In the genomic region with DNA sequence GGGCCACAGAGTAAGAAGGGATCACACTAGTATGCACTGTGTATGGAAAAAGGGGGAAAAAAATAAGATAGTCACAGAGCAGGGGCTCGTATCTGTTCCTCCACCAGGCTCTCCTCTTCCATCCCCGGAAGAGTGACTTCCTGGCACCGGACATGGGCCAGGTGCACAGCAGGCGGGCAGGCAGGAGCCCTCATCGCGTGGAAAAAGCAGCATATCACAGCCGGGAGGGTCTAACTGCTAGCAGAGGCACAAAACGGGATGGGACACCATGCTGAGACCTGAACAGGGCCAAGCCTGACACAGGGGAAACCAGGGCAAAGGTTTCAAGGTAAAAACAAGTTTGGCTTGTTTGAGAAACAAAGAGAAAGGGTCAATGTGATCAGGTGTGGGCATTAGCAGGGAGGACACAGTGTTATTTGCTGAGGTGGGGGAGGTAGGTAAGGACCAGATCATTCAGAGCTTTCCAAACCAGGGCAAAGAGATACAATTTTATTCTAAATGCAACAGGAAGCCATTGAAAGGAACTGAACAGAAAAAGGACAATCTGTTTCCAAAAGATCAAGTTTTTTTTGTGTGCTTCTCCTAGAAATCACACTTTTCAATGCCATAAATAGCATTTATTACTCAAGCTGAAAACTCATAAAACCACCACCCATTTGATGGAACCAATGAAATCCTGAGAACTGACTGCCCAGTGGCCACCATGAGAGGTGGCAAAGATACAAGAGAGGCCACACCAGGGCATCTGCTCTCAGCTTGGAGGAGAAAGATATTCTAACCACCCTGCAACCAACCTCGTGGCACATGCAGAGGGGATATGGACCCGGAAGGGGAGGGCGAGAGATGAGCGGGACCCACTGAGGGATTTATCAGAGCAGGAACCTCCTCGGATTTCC, we compare ENCODE assay signal across 10 cellular contexts. TPM values are rescaled to one million over a fixed set of nuclear protein-coding genes. Genes with fewer than 3 reads are reported as not detected.
DNase-seq lines count a peak whose midpoint lies in the region; ATAC-seq and TF ChIP-seq lines count a peak whose summit lies in the region.
"Had no signal": no experiment of that assay in that cellular context is flagged by ENCODE, and none has a peak within 500 bp of the region (broad histone marks: within the 10 kb centered on the region; RNA-seq: fewer than 3 reads in every experiment).

No MANE protein-coding gene starts in this region.

- intact Hi-C loops in CD8-positive, alpha-beta T cell (cut with DNase I, micrococcal nuclease), result no loop called here
- intact Hi-C loops in breast epithelium (cut with DNase I; ENCODE audit: low total_unique reads), result no loop called here

- ATAC-seq in CD8-positive, alpha-beta T cell, result no peak
- ATAC-seq in HG03066 (IDR thresholded peaks at IDR 0.05; ENCODE audit: low read depth, unreplicated experiment) (peak; percentile 55), HG03159 (IDR thresholded peaks at IDR 0.05; ENCODE audit: unreplicated experiment) (no peak), GM18498 (IDR thresholded peaks at IDR 0.05; ENCODE audit: unreplicated experiment) (no peak)

- no peak overlapping the region for H3K4me3 Mint-ChIP-seq in CD8-positive, alpha-beta T cell
- H3K4me3 Mint-ChIP-seq in nephron progenitor cell, result no peak overlapping the region

- H3K27ac Mint-ChIP-seq in CD8-positive, alpha-beta T cell, result peak overlapping the region; percentile 28
- peak overlapping the region; percentile 66 for H3K27ac Mint-ChIP-seq in nephron progenitor cell

- CTCF ChIA-PET in CD8-positive, alpha-beta T cell (lab: Charles Lee), result no interaction called here

- TF ChIP-seq CTCF in CD8-positive, alpha-beta T cell (IDR thresholded peaks at IDR 0.05), result no peak
- TF ChIP-seq CTCF in breast epithelium (IDR thresholded peaks at IDR 0.05) (no peak), nephron progenitor cell (IDR thresholded peaks at IDR 0.05) (no peak)

- no peaks in the 10 kb centered on the region for H3K27me3 Mint-ChIP-seq in CD8-positive, alpha-beta T cell (ENCODE audit: low read depth)
- no peaks in the 10 kb centered on the region for H3K27me3 Mint-ChIP-seq in nephron progenitor cell (ENCODE audit: low read depth, poor library complexity)

- no peak for DNase-seq in CD8-positive, alpha-beta T cell
- DNase-seq in breast epithelium (ENCODE audit: low spot score in 2 of 2) (no peak), nephron progenitor cell (no peak), NCI-H2171 (lab: John Stamatoyannopoulos, UW) (no peak)
- no peak for DNase-seq in stimulated activated CD8-positive, alpha-beta memory T cell treated with anti-CD3 and anti-CD28 coated beads, Interleukin-4, amount 100 ng/mL, for 48 hours
- DNase-seq: effector memory CD4-positive, alpha-beta T cell had no signal

- peaks cover 13% of the 10 kb centered on the region for H3K4me1 ChIP-seq in CD8-positive, alpha-beta T cell (ENCODE audit: insufficient read depth, low read length)
- peaks cover 10 to 30% of the 10 kb centered on the region in 2 donors for H3K4me1 ChIP-seq in breast epithelium

- peaks cover 32% of the 10 kb centered on the region for H3K4me1 Mint-ChIP-seq in CD8-positive, alpha-beta T cell (ENCODE audit: low read depth)
- peaks cover 48% of the 10 kb centered on the region for H3K4me1 Mint-ChIP-seq in nephron progenitor cell

- no peak overlapping the region for H3K4me3 ChIP-seq in CD8-positive, alpha-beta T cell (ENCODE audit: low read depth, low read length)
- H3K4me3 ChIP-seq in breast epithelium, result no peak overlapping the region

- H3K27me3 ChIP-seq in CD8-positive, alpha-beta T cell (ENCODE audit: insufficient read depth, low read length), result no peaks in the 10 kb centered on the region
- no peaks in the 10 kb centered on the region for H3K27me3 ChIP-seq in breast epithelium

- POLR2A ChIA-PET in CD8-positive, alpha-beta T cell (lab: Charles Lee), result no interaction called here

- peaks cover 26% of the 10 kb centered on the region for H3K36me3 Mint-ChIP-seq in CD8-positive, alpha-beta T cell
- no peaks in the 10 kb centered on the region for H3K36me3 Mint-ChIP-seq in nephron progenitor cell (ENCODE audit: low read depth)

- H3K9me3 ChIP-seq in CD8-positive, alpha-beta T cell (ENCODE audit: low read length), result no peaks in the 10 kb centered on the region
- H3K9me3 ChIP-seq in breast epithelium, result no peaks in the 10 kb centered on the region

- TF ChIP-seq POLR2A in breast epithelium (IDR thresholded peaks at IDR 0.05), result no peak

- H3K36me3 ChIP-seq in CD8-positive, alpha-beta T cell (ENCODE audit: insufficient read depth, low read length), result no peaks in the 10 kb centered on the region
- H3K36me3 ChIP-seq in breast epithelium, result no peaks in the 10 kb centered on the region

- H3K9me3 Mint-ChIP-seq in CD8-positive, alpha-beta T cell, result no peaks in the 10 kb centered on the region
- no peaks in the 10 kb centered on the region for H3K9me3 Mint-ChIP-seq in nephron progenitor cell

- no peak overlapping the region for H3K27ac ChIP-seq in CD8-positive, alpha-beta T cell (ENCODE audit: low read depth, low read length)
- H3K27ac ChIP-seq in breast epithelium, result peak overlapping the region; percentile 66 to 79

RNA-seq across cellular contexts. Expression of a gene that starts 9.2 kb away (rescaled TPM):
- 1 to 10 TPM; 4.4 to 5.9 TPM for total RNA-seq in CD8-positive, alpha-beta T cell
- 100 to 1,000 TPM; 185 to 646 (median 300) TPM for total RNA-seq in breast epithelium

RNA-seq across cellular contexts. Expression of a gene that starts 33.0 kb away (rescaled TPM):
- total RNA-seq in CD8-positive, alpha-beta T cell, result not detected
- total RNA-seq in breast epithelium, result under 1 TPM in 1 of 3 donors, not detected in 2; 0.16 TPM
- total RNA-seq: mononuclear cell had no signal

Comparison
In these comparisons a context has a peak if more than half of its experiments do, and no peak if none do; other contexts are left out.
1. RNA of a gene that starts 9.2 kb away (total RNA-seq): 185 to 646 TPM in breast epithelium; 4.4 to 5.9 TPM in CD8-positive, alpha-beta T cell; every median in the first group is over 10 times any median in the second.